Comparison of ENCODE assay signal across 11 cellular contexts in the genomic region with DNA sequence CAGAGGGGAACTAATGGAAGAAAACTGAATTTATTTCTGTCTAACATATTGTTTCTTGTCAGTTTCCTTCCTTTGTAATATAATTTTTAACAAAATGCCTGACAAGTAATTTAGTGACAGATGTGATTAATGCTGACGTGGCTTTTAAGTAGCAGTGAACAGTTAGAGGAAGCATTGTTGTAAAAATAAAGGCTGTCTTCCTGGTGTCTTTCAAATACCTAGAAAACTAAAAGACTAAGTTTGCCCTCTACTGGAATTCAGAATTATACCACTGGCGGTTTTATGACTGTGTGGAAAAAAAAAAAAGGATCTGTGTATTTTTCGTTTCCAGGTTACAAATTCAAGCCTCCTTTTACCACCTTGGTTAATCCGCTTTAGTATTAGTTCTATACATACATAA.
DNase-seq lines count a peak whose midpoint lies in the region; ATAC-seq, FAIRE-seq and TF ChIP-seq lines count a peak whose summit lies in the region.
"Had no signal": no experiment of that assay in that cellular context is flagged by ENCODE, and none has a peak within 500 bp of the region (broad histone marks: within the 10 kb centered on the region; RNA-seq: fewer than 3 reads in every experiment).

No MANE protein-coding gene starts in this region.

- no peak overlapping the region for H3K27ac ChIP-seq in DOHH2 (ENCODE audit: low read depth, low read length)
- no peak overlapping the region for H3K27ac ChIP-seq in GM12878 (ENCODE audit: control insufficient read depth, insufficient read depth)
- H3K27ac ChIP-seq in neural cell (ENCODE audit: low read length): peak overlapping the region; percentile 7
- H3K27ac ChIP-seq: neutrophil had no signal

- SMC1A ChIA-PET in GM12878 (lab: Charles Lee; ENCODE audit: uncharacterized antibody, unreplicated experiment): no interaction called here

- RAD21 ChIA-PET in GM12878 (lab: Charles Lee; ENCODE audit: unreplicated experiment): no interaction called here

- H3K36me3 ChIP-seq in DOHH2 (ENCODE audit: control insufficient read depth, low read length) (no peaks in the 10 kb centered on the region), GM12878 (ENCODE audit: control insufficient read depth in 2 of 2, insufficient read depth in 2 of 2, low read length in 1 of 2) (no peaks in the 10 kb centered on the region), neural cell (ENCODE audit: insufficient read depth, low read length) (no peaks in the 10 kb centered on the region)
- H3K36me3 ChIP-seq: neutrophil had no signal

- H3K9me2 ChIP-seq in DOHH2 (replicated peaks; ENCODE audit: control insufficient read depth, low read length) (no peaks in the 10 kb centered on the region), neural cell (ENCODE audit: insufficient read depth, low read length) (no peaks in the 10 kb centered on the region)

- H4K20me1 ChIP-seq in DOHH2 (ENCODE audit: control insufficient read depth, insufficient read depth, low read depth, low read length): no peaks in the 10 kb centered on the region
- H4K20me1 ChIP-seq in GM12878 (ENCODE audit: control insufficient read depth, insufficient read depth): no peaks in the 10 kb centered on the region
- H4K20me1 ChIP-seq in neural cell (ENCODE audit: insufficient read depth): no peaks in the 10 kb centered on the region

- 33% methylated on average over 4 of the region's 4 CpGs for WGBS in GM12878 (ENCODE audit: insufficient coverage, insufficient replicate concordance, low lambda C conversion rate, missing lambda C conversion rate)

- no TSS peak for BruUV-seq in GM12878 (replicated peaks; lab: Mats Ljungman, UMichigan)

- TF ChIP-seq EP300 in GM12878 (IDR thresholded peaks at IDR 0.05; ENCODE audit: borderline replicate concordance in 1 of 2, control insufficient read depth in 1 of 2, low read depth in 2 of 2, low read length in 2 of 2): no peak
- TF ChIP-seq EP300 in neural cell (conservative IDR thresholded peaks at IDR 0.05; ENCODE audit: poor library complexity, severe bottlenecking): no peak

- DNase-seq in MV-4-11 (lab: John Stamatoyannopoulos, UW) (peak; percentile 69), GM12878 (ENCODE audit: low read depth, low spot score) (no peak), GF-D8 (lab: John Stamatoyannopoulos, UW) (no peak)
- DNase-seq in activated naive CD4-positive, alpha-beta T cell treated with anti-CD3 and anti-CD28 coated beads, Interleukin-2, amount 50 U/mL, for 16 hours: no peak
- DNase-seq in activated CD4-positive, alpha-beta T cell treated with anti-CD3 and anti-CD28 coated beads, Interleukin-2, amount 50 U/mL, for 4 hours: no peak
- DNase-seq: activated naive CD4-positive, alpha-beta T cell treated with anti-CD3 and anti-CD28 coated beads for 36 hours; CD8-positive, alpha-beta T cell; islet precursor cell had no signal

- H3K4me3 ChIP-seq in DOHH2 (ENCODE audit: low read length): no peak overlapping the region
- H3K4me3 ChIP-seq in GM12878: no peak overlapping the region
- H3K4me3 ChIP-seq in neural cell (ENCODE audit: low read length): no peak overlapping the region

- H3K9me3 ChIP-seq in DOHH2 (ENCODE audit: control insufficient read depth, insufficient read depth, low read length): no peaks in the 10 kb centered on the region
- H3K9me3 ChIP-seq in GM12878 (replicated peaks; ENCODE audit: control insufficient read depth, insufficient read depth, low read length): no peaks in the 10 kb centered on the region; the same call in 2 of the 3 replicates
- no peaks in the 10 kb centered on the region for H3K9me3 ChIP-seq in neural cell (ENCODE audit: low read length)
- H3K9me3 ChIP-seq: neutrophil had no signal

- H3K4me2 ChIP-seq in DOHH2 (ENCODE audit: low read length) (no peak overlapping the region), GM12878 (ENCODE audit: control insufficient read depth, insufficient read depth) (no peak overlapping the region), neural cell (ENCODE audit: low read length) (no peak overlapping the region)

- TF ChIP-seq POLR2A in GM12878 (IDR thresholded peaks at IDR 0.05; ENCODE audit: low read depth, low read length): no peak

- H2AFZ ChIP-seq in GM12878 (ENCODE audit: control insufficient read depth, low read depth, low read length) (no peak overlapping the region), neural cell (ENCODE audit: low read depth, low read length) (no peak overlapping the region)

- H3K27me3 ChIP-seq in DOHH2 (ENCODE audit: control insufficient read depth, low read length): no peaks in the 10 kb centered on the region
- H3K27me3 ChIP-seq in GM12878 (replicated peaks in 1 of 2; ENCODE audit: control insufficient read depth in 2 of 2, insufficient read depth in 2 of 2, low read length in 1 of 2): no peaks in the 10 kb centered on the region
- no peaks in the 10 kb centered on the region for H3K27me3 ChIP-seq in neural cell (ENCODE audit: insufficient read depth, low read depth, low read length)
- H3K27me3 ChIP-seq: neutrophil had no signal

- no peak for FAIRE-seq in GM12878 (lab: Jason Lieb, UNC)

- in situ Hi-C loops in GM12878 (cut with MboI): no loop called here

- TF ChIP-seq CTCF in DOHH2 (IDR thresholded peaks at IDR 0.05; ENCODE audit: low read depth, low read length, poor library complexity, severe bottlenecking) (peak; percentile 9), GM12878 (IDR thresholded peaks at IDR 0.05 in 2 of 3, conservative IDR thresholded peaks at IDR 0.05 in 1 of 3; ENCODE audit: control insufficient read depth in 2 of 3, extremely low read depth in 1 of 3, insufficient read depth in 1 of 3, low read depth in 3 of 3, low read length in 3 of 3) (no peak), neural cell (IDR thresholded peaks at IDR 0.05; ENCODE audit: poor library complexity, severe bottlenecking) (peak; percentile 63)

- H3K4me1 ChIP-seq in DOHH2 (ENCODE audit: control insufficient read depth, low read length) (no peaks in the 10 kb centered on the region), GM12878 (ENCODE audit: control insufficient read depth, insufficient read depth, low read length) (no peaks in the 10 kb centered on the region)

- no peaks in the 10 kb centered on the region for H3F3A ChIP-seq in DOHH2 (ENCODE audit: control insufficient read depth, insufficient read depth)
- no peaks in the 10 kb centered on the region for H3F3A ChIP-seq in neural cell (ENCODE audit: insufficient read depth, low read length, poor library complexity, severe bottlenecking)

- CTCF ChIA-PET in GM12878 (lab: Yijun Ruan, JAX): no interaction called here

- H3K9ac ChIP-seq in GM12878 (ENCODE audit: control insufficient read depth, insufficient read depth, low read length) (no peak overlapping the region), neural cell (ENCODE audit: low read length) (no peak overlapping the region)

- POLR2A ChIA-PET in GM12878 (lab: Charles Lee): no interaction called here

- H3K79me2 ChIP-seq in DOHH2 (ENCODE audit: control insufficient read depth, low read length) (no peaks in the 10 kb centered on the region), GM12878 (ENCODE audit: control insufficient read depth, insufficient read depth, low read length) (no peaks in the 10 kb centered on the region), neural cell (replicated peaks; ENCODE audit: insufficient read depth, low read length) (no peaks in the 10 kb centered on the region)

- intact Hi-C loops in GM12878 (cut with micrococcal nuclease; ENCODE audit: unreplicated experiment): no loop called here

- no peak for ATAC-seq in GM12878
- ATAC-seq: CD8-positive, alpha-beta T cell had no signal

- 0 out of 2 replicates have a peak, but pooled peaks have one; percentile 8 for TF ChIP-seq RAD21 in GM12878 (IDR thresholded peaks at IDR 0.05; ENCODE audit: insufficient read depth, low read depth, low read length)
- TF ChIP-seq RAD21 in neural cell (conservative IDR thresholded peaks at IDR 0.05): peak; percentile 67

TF ChIP-seq in GM12878, 131 proteins besides CTCF, POLR2A, EP300 and RAD21 (continues in another document):
- TF ChIP-seq, protein P1, sequence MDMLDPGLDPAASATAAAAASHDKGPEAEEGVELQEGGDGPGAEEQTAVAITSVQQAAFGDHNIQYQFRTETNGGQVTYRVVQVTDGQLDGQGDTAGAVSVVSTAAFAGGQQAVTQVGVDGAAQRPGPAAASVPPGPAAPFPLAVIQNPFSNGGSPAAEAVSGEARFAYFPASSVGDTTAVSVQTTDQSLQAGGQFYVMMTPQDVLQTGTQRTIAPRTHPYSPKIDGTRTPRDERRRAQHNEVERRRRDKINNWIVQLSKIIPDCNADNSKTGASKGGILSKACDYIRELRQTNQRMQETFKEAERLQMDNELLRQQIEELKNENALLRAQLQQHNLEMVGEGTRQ (IDR thresholded peaks at IDR 0.05; ENCODE audit: borderline replicate concordance, low read depth, low read length): no peak
- TF ChIP-seq RELA (IDR thresholded peaks at IDR 0.05; ENCODE audit: borderline replicate concordance, partially characterized antibody) (no peak), TBL1XR1 (IDR thresholded peaks at IDR 0.05; ENCODE audit: low read depth, low read length) (no peak)

TF ChIP-seq in neural cell, 6 proteins besides CTCF, POLR2A, EP300 and RAD21:
- TF ChIP-seq POLR2AphosphoS5 (IDR thresholded peaks at IDR 0.05) (no peak), SMC3 (conservative IDR thresholded peaks at IDR 0.05; ENCODE audit: poor library complexity) (peak; percentile 69)
TF ChIP-seq in neural cell: peak in this region for 1.

Comparison
In these comparisons a context has a peak if more than half of its experiments do, and no peak if none do; other contexts are left out.
1. CTCF ChIP-seq: peak in DOHH2 (single experiment) and neural cell (single experiment); none in GM12878 (0 of 3).